Comparison of ENCODE assay signal across 8 cellular contexts in the genomic region with DNA sequence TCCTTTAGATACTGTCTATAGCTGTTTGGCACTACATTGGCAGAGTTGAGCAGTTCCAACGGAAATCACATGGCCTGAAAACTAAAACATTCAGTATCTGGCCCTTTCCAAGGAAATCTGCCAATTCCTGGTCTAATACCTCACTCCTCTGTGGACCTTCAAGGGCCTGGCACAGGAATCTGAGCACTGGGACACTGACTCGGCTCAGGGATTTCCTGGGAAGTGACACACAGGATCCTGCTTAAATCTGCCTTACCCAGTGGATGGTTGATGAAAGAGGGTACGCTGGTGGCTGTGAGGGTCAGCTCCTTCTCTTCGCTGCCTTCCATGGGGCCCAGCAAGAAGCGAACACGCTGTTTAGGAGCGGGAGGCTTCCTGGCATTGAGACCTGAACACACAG. TPM values are rescaled to one million over a fixed set of nuclear protein-coding genes. Genes with fewer than 3 reads are reported as not detected.
DNase-seq lines count a peak whose midpoint lies in the region; ATAC-seq, FAIRE-seq and TF ChIP-seq lines count a peak whose summit lies in the region.

No MANE protein-coding gene starts in this region.

- intact Hi-C loops in heart right ventricle (cut with DNase I) (loop anchor here in 4 of 10 donors (5.0 to 10.0 kb wide), 2 partner anchors 44 to 127 kb away; a partner anchor contains a TSS), cardiac septum (cut with DNase I) (loop anchor here (5.0 kb wide), 1 partner anchor 44 kb away; a partner anchor contains a TSS), upper lobe of right lung (cut with DNase I) (no loop called here), testis (cut with DNase I; ENCODE audit: low total_unique reads) (no loop called here)

- H3K27me3 Mint-ChIP-seq in astrocyte (ENCODE audit: low read depth, unreplicated experiment) = no peaks in the 10 kb centered on the region

- no peaks in the 10 kb centered on the region for H3K9me3 ChIP-seq in heart right ventricle
- H3K9me3 ChIP-seq in astrocyte (ENCODE audit: insufficient read depth, low read depth, low read length) = no peaks in the 10 kb centered on the region
- no peaks in the 10 kb centered on the region for H3K9me3 ChIP-seq in lung (ENCODE audit: control insufficient read depth in 2 of 2, insufficient read depth in 1 of 2, low read length in 1 of 2)
- H3K9me3 ChIP-seq in upper lobe of right lung = no peaks in the 10 kb centered on the region
- no peaks in the 10 kb centered on the region for H3K9me3 ChIP-seq in testis

- WGBS in heart right ventricle, 2 donors = 84 to 87% methylated on average over 7 of the region's 7 CpGs
- 80 to 92% methylated on average over 7 of the region's 7 CpGs for WGBS in lung, 2 donors
- 40 to 68% methylated on average over 7 of the region's 7 CpGs for WGBS in testis, 2 donors

- H3K4me3 ChIP-seq in heart right ventricle (peak overlapping the region in 9 of 10 donors; percentile 83 to 100 (median 94)), astrocyte (ENCODE audit: insufficient read depth, low read depth, low read length) (peak overlapping the region; percentile 96), lung (peak overlapping the region; percentile 96), upper lobe of right lung (peak overlapping the region; percentile 73), testis (no peak overlapping the region)

- H3K9me3 Mint-ChIP-seq in astrocyte (ENCODE audit: unreplicated experiment) = no peaks in the 10 kb centered on the region

- peaks cover 3% of the 10 kb centered on the region for H4K20me1 ChIP-seq in astrocyte (ENCODE audit: insufficient read depth, low read length)

- TF ChIP-seq POLR2A in testis (IDR thresholded peaks at IDR 0.05) = no peak

- peaks cover 49% of the 10 kb centered on the region for H3K79me2 ChIP-seq in astrocyte (ENCODE audit: insufficient read depth, low read length)

- H3K27me3 ChIP-seq in heart right ventricle (no peaks in the 10 kb centered on the region), astrocyte (ENCODE audit: insufficient read depth, low read length) (no peaks in the 10 kb centered on the region), lung (ENCODE audit: control insufficient read depth, insufficient read depth) (no peaks in the 10 kb centered on the region), upper lobe of right lung (no peaks in the 10 kb centered on the region), testis (no peaks in the 10 kb centered on the region)

- H3K4me2 ChIP-seq in astrocyte (ENCODE audit: low read length) = peak overlapping the region; percentile 97

- FAIRE-seq in astrocyte (lab: Jason Lieb, UNC) = no peak

- peaks cover 6% of the 10 kb centered on the region for H3K4me1 Mint-ChIP-seq in astrocyte (ENCODE audit: low read depth, unreplicated experiment)

- ATAC-seq in heart right ventricle (no peak), lung (ENCODE audit: insufficient read depth, low FRiP score) (no peak), upper lobe of right lung (no peak)

- H3K36me3 ChIP-seq in heart right ventricle (peaks cover 0 to 66% (median 10%) of the 10 kb centered on the region in 9 donors), astrocyte (ENCODE audit: insufficient read depth, low read length) (peaks cover 20% of the 10 kb centered on the region), lung (ENCODE audit: control insufficient read depth in 2 of 2, insufficient read depth in 2 of 2, low read length in 2 of 2) (peaks cover 7 to 23% of the 10 kb centered on the region in 2 donors), upper lobe of right lung (peaks cover 33% of the 10 kb centered on the region), testis (ENCODE audit: low read depth, missing control alignments) (no peaks in the 10 kb centered on the region)

- H3K27ac Mint-ChIP-seq in astrocyte (ENCODE audit: unreplicated experiment) = peak overlapping the region; percentile 96

- H2AFZ ChIP-seq in astrocyte (ENCODE audit: low read depth, low read length) = no peak overlapping the region

- H3K36me3 Mint-ChIP-seq in astrocyte (ENCODE audit: low read depth, unreplicated experiment) = peaks cover 5% of the 10 kb centered on the region

- DNase-seq in heart right ventricle (no peak), cardiac septum (ENCODE audit: low spot score) (no peak), astrocyte (ENCODE audit: low read depth) (no peak), lung (ENCODE audit: low spot score) (no peak), upper lobe of right lung (no peak), D341Med (ENCODE audit: low spot score) (no peak), SHP77 treated with DMSO at 0.1 percent for 48 hours (lab: John Stamatoyannopoulos, UW) (no peak), testis (no peak)

- peak overlapping the region; percentile 96 for H3K4me3 Mint-ChIP-seq in astrocyte (ENCODE audit: unreplicated experiment)

- peak overlapping the region; percentile 2 for H3K9ac ChIP-seq in astrocyte (ENCODE audit: low read length)

- H3K27ac ChIP-seq in heart right ventricle = peak overlapping the region in 1 of 10 donors; percentile 96
- no peak overlapping the region for H3K27ac ChIP-seq in astrocyte (ENCODE audit: low read depth, low read length)
- no peak overlapping the region for H3K27ac ChIP-seq in lung (ENCODE audit: low read depth in 1 of 2, low read length in 1 of 2)
- H3K27ac ChIP-seq in upper lobe of right lung = no peak overlapping the region
- H3K27ac ChIP-seq in testis = no peak overlapping the region

- H3K4me1 ChIP-seq in heart right ventricle = peaks cover 8 to 43% (median 35%) of the 10 kb centered on the region in 9 donors
- H3K4me1 ChIP-seq in astrocyte (ENCODE audit: insufficient read depth, low read length) = peaks cover 15% of the 10 kb centered on the region
- H3K4me1 ChIP-seq in lung (ENCODE audit: control insufficient read depth in 2 of 2, insufficient read depth in 2 of 2, low read length in 2 of 2) = peaks cover 6 to 7% of the 10 kb centered on the region in 2 donors
- peaks cover 18% of the 10 kb centered on the region for H3K4me1 ChIP-seq in upper lobe of right lung
- H3K4me1 ChIP-seq in testis = peaks cover 6% of the 10 kb centered on the region

- TF ChIP-seq CTCF in heart right ventricle (IDR thresholded peaks at IDR 0.05) (no peak), astrocyte (IDR thresholded peaks at IDR 0.05; ENCODE audit: insufficient read depth, low read depth, low read length) (no peak), lung (IDR thresholded peaks at IDR 0.05; ENCODE audit: control extremely low read depth, extremely low read depth) (no peak), upper lobe of right lung (IDR thresholded peaks at IDR 0.05) (no peak), testis (IDR thresholded peaks at IDR 0.05) (no peak)

RNA-seq across cellular contexts. Expression of a gene that starts 0.9 kb away (rescaled TPM):
- total RNA-seq in heart right ventricle = 10 to 100 TPM; 32.8 to 50.3 (median 44.2) TPM
- polyA plus RNA-seq in heart right ventricle = 10 to 100 TPM; 18.0 to 27.4 TPM
- total RNA-seq in cardiac septum = 30.7 TPM
- total RNA-seq in astrocyte = 26.6 and 27.9 TPM in 2 replicates
- 10 to 100 TPM; 17.2 to 28.9 TPM for total RNA-seq in lung
- 10 to 100 TPM; 14.6 to 17.1 TPM for polyA plus RNA-seq in lung
- 19.1 TPM for total RNA-seq in upper lobe of right lung
- 10 to 100 TPM; 14.6 to 15.0 TPM for total RNA-seq in testis
- 29.7 TPM for polyA plus RNA-seq in testis (ENCODE audit: insufficient read depth, low read depth, low replicate concordance)

RNA-seq across cellular contexts. Expression of a gene that starts 1.3 kb away (rescaled TPM):
- total RNA-seq in heart right ventricle = 10 to 100 TPM; 26.5 to 35.8 (median 30.0) TPM
- polyA plus RNA-seq in heart right ventricle = 10 to 100 TPM; 36.3 to 42.8 TPM
- 25.9 TPM for total RNA-seq in cardiac septum
- 31.4 and 31.5 TPM in 2 replicates for total RNA-seq in astrocyte
- total RNA-seq in lung = 10 to 100 TPM; 32.4 to 63.8 TPM
- polyA plus RNA-seq in lung = 10 to 100 TPM; 40.8 to 57.5 TPM
- total RNA-seq in upper lobe of right lung = 31.0 TPM
- 10 to 100 TPM; 54.9 to 65.0 TPM for total RNA-seq in testis
- polyA plus RNA-seq in testis (ENCODE audit: insufficient read depth, low read depth, low replicate concordance) = 50.9 TPM

RNA-seq across cellular contexts. Expression of a gene that starts 19.0 kb away (rescaled TPM):
- 10 to 100 TPM in 9 of 10 donors, 1 to 10 TPM in 1; 10.0 to 26.3 (median 15.5) TPM for total RNA-seq in heart right ventricle
- 10 to 100 TPM; 35.0 to 37.2 TPM for polyA plus RNA-seq in heart right ventricle
- 17.4 TPM for total RNA-seq in cardiac septum
- total RNA-seq in astrocyte = 26.1 and 26.9 TPM in 2 replicates
- 10 to 100 TPM in 1 of 2 donors, 1 to 10 TPM in 1; 6.8 to 25.2 TPM for total RNA-seq in lung
- 10 to 100 TPM; 23.3 to 29.7 TPM for polyA plus RNA-seq in lung
- 21.4 TPM for total RNA-seq in upper lobe of right lung
- total RNA-seq in testis = 10 to 100 TPM; 32.8 to 38.0 TPM
- polyA plus RNA-seq in testis (ENCODE audit: insufficient read depth, low read depth, low replicate concordance) = 37.1 TPM

RNA-seq across cellular contexts. Expression of a gene that starts 45.3 kb away (rescaled TPM):
- total RNA-seq in heart right ventricle (10 to 100 TPM; 13.9 to 23.8 (median 20.8) TPM), cardiac septum (17.7 TPM), astrocyte (29.2 and 30.8 TPM in 2 replicates), lung (10 to 100 TPM; 19.6 to 28.4 TPM), upper lobe of right lung (18.9 TPM), testis (100 to 1,000 TPM in 1 of 2 donors, 10 to 100 TPM in 1; 69.3 to 131 TPM)
- polyA plus RNA-seq in heart right ventricle (10 to 100 TPM; 17.0 to 46.3 TPM), lung (10 to 100 TPM; 22.8 to 23.6 TPM), testis (ENCODE audit: insufficient read depth, low read depth, low replicate concordance) (164 TPM)

RNA-seq across cellular contexts. Expression of a gene that starts 45.5 kb away (rescaled TPM):
- total RNA-seq in heart right ventricle (100 to 1,000 TPM in 1 of 10 donors, 10 to 100 TPM in 9; 78.0 to 101 (median 89.1) TPM), cardiac septum (120 TPM), astrocyte (105 and 117 TPM in 2 replicates), lung (100 to 1,000 TPM; 100 to 137 TPM), upper lobe of right lung (88.7 TPM), testis (100 to 1,000 TPM; 103 to 133 TPM)
- polyA plus RNA-seq in heart right ventricle (10 to 100 TPM; 85.7 to 91.8 TPM), lung (10 to 100 TPM; 56.0 to 79.4 TPM), testis (ENCODE audit: insufficient read depth, low read depth, low replicate concordance) (79.8 TPM)

Comparison
In these comparisons a context has a peak if more than half of its experiments do, and no peak if none do; other contexts are left out.
1. H3K4me3 ChIP-seq: peak in heart right ventricle (9 of 10), astrocyte (single experiment), lung (single experiment) and upper lobe of right lung (single experiment); none in testis (0 of 2).